Comparison of ENCODE assay signal across 8 cellular contexts in genomic region chr2:38535745-38536506, GRCh38.
DNase-seq lines count a peak whose midpoint lies in the region; ATAC-seq and TF ChIP-seq lines count a peak whose summit lies in the region.

No MANE protein-coding gene starts in this region.

- peak overlapping the region; percentile 55 for H3K4me3 Mint-ChIP-seq in activated naive CD8-positive, alpha-beta T cell treated with anti-CD3 and anti-CD28 coated beads for 36 hours
- peak overlapping the region; percentile 62 for H3K4me3 Mint-ChIP-seq in progenitor cell of endocrine pancreas (ENCODE audit: low read depth)

- DNase-seq in COR-L47 (lab: John Stamatoyannopoulos, UW) (peak; percentile 49), Karpas-422 (peak; percentile 85), SKM-1 (lab: John Stamatoyannopoulos, UW; ENCODE audit: unreplicated experiment) (peak; percentile 30), heart right ventricle (peak; percentile 79 to 87), progenitor cell of endocrine pancreas (ENCODE audit: low spot score, unreplicated experiment) (peak; percentile 81), upper lobe of left lung (peak; percentile 87 to 98)
- DNase-seq in activated naive CD8-positive, alpha-beta T cell treated with anti-CD3 and anti-CD28 coated beads for 36 hours = peak; percentile 85

- no peak overlapping the region for H2AFZ ChIP-seq in Karpas-422 (ENCODE audit: low read length)

- H3K27ac ChIP-seq in Karpas-422 (ENCODE audit: low read length) = peak overlapping the region; percentile 99
- peak overlapping the region in 2 of 10 donors; percentile 20 to 47 for H3K27ac ChIP-seq in heart right ventricle
- H3K27ac ChIP-seq in upper lobe of left lung = no peak overlapping the region

- H3K27me3 ChIP-seq in Karpas-422 (ENCODE audit: low read length) = no peaks in the 10 kb centered on the region
- H3K27me3 ChIP-seq in heart right ventricle = peaks cover 0 to 5% (median 0%) of the 10 kb centered on the region in 7 donors
- no peaks in the 10 kb centered on the region for H3K27me3 ChIP-seq in upper lobe of left lung

- H3K4me1 ChIP-seq in Karpas-422 (ENCODE audit: low read length) (peaks cover 48% of the 10 kb centered on the region), heart right ventricle (peaks cover 0 to 14% (median 6%) of the 10 kb centered on the region in 9 donors), upper lobe of left lung (peaks cover 5 to 12% (median 5%) of the 10 kb centered on the region in 4 donors)

- TF ChIP-seq CTCF in heart right ventricle (IDR thresholded peaks at IDR 0.05) (peak; percentile 86 to 98 (median 93)), progenitor cell of endocrine pancreas (IDR thresholded peaks at IDR 0.05; ENCODE audit: unreplicated experiment) (peak; percentile 98), upper lobe of left lung (IDR thresholded peaks at IDR 0.05) (peak; percentile 82 to 96 (median 93))

- peak overlapping the region; percentile 77 for H3K4me2 ChIP-seq in Karpas-422 (ENCODE audit: low read depth, low read length, poor library complexity, severe bottlenecking)

- 2 to 4% methylated on average over 53 of the region's 53 CpGs for WGBS in heart right ventricle, 2 donors
- WGBS in upper lobe of left lung, 2 donors = 5 to 7% methylated on average over 13 to 35 of the region's 53 CpGs

- ATAC-seq in GM21381 (IDR thresholded peaks at IDR 0.05; ENCODE audit: unreplicated experiment) = peak; percentile 48
- ATAC-seq in heart right ventricle = peak; percentile 94 to 97 (median 96)
- ATAC-seq in upper lobe of left lung (ENCODE audit: low FRiP score in 2 of 2) = peak; percentile 95

- no peak overlapping the region for H3K27ac Mint-ChIP-seq in activated naive CD8-positive, alpha-beta T cell treated with anti-CD3 and anti-CD28 coated beads for 36 hours
- H3K27ac Mint-ChIP-seq in progenitor cell of endocrine pancreas = no peak overlapping the region

- no peak for TF ChIP-seq EP300 in upper lobe of left lung (IDR thresholded peaks at IDR 0.05)

- H3K9me3 ChIP-seq in Karpas-422 (ENCODE audit: low read length) = no peaks in the 10 kb centered on the region
- H3K9me3 ChIP-seq in heart right ventricle = no peaks in the 10 kb centered on the region
- no peaks in the 10 kb centered on the region for H3K9me3 ChIP-seq in upper lobe of left lung

- H3K27me3 Mint-ChIP-seq in activated naive CD8-positive, alpha-beta T cell treated with anti-CD3 and anti-CD28 coated beads for 36 hours = peaks cover 27% of the 10 kb centered on the region
- H3K27me3 Mint-ChIP-seq in progenitor cell of endocrine pancreas = peaks cover 38% of the 10 kb centered on the region

- no peaks in the 10 kb centered on the region for H4K20me1 ChIP-seq in Karpas-422 (ENCODE audit: insufficient read depth, low read depth, low read length)

- H3K79me2 ChIP-seq in Karpas-422 (ENCODE audit: low read length) = no peaks in the 10 kb centered on the region

- no peaks in the 10 kb centered on the region for H3K36me3 Mint-ChIP-seq in activated naive CD8-positive, alpha-beta T cell treated with anti-CD3 and anti-CD28 coated beads for 36 hours
- no peaks in the 10 kb centered on the region for H3K36me3 Mint-ChIP-seq in progenitor cell of endocrine pancreas (ENCODE audit: insufficient read depth)

- intact Hi-C loops in heart right ventricle (cut with DNase I) = loop anchor here in 8 of 10 donors (1.0 to 10.0 kb wide), 7 partner anchors 186 to 219 kb away; no protein-coding TSS in a partner anchor

- no peaks in the 10 kb centered on the region for H3K9me3 Mint-ChIP-seq in activated naive CD8-positive, alpha-beta T cell treated with anti-CD3 and anti-CD28 coated beads for 36 hours
- no peaks in the 10 kb centered on the region for H3K9me3 Mint-ChIP-seq in progenitor cell of endocrine pancreas (ENCODE audit: low read depth)

- H3K4me3 ChIP-seq in Karpas-422 (ENCODE audit: low read length) = peak overlapping the region; percentile 49; the same call in 1 of the 2 replicates
- peak overlapping the region; percentile 32 to 63 (median 54) for H3K4me3 ChIP-seq in heart right ventricle
- peak overlapping the region; percentile 34 to 56 (median 47) for H3K4me3 ChIP-seq in upper lobe of left lung

- H3K36me3 ChIP-seq in Karpas-422 (ENCODE audit: insufficient read depth, low read length) (no peaks in the 10 kb centered on the region), heart right ventricle (no peaks in the 10 kb centered on the region), upper lobe of left lung (no peaks in the 10 kb centered on the region)

- peak overlapping the region; percentile 46 for H3K9ac ChIP-seq in Karpas-422 (ENCODE audit: low read length)

- H3K9me2 ChIP-seq in Karpas-422 (replicated peaks; ENCODE audit: insufficient read depth, low read length) = no peaks in the 10 kb centered on the region

- no peak for TF ChIP-seq POLR2A in upper lobe of left lung (IDR thresholded peaks at IDR 0.05)

- no peaks in the 10 kb centered on the region for H3K4me1 Mint-ChIP-seq in activated naive CD8-positive, alpha-beta T cell treated with anti-CD3 and anti-CD28 coated beads for 36 hours
- no peaks in the 10 kb centered on the region for H3K4me1 Mint-ChIP-seq in progenitor cell of endocrine pancreas (ENCODE audit: low read depth)

Comparison
In these comparisons a context has a peak if more than half of its experiments do, and no peak if none do; other contexts are left out.
1. DNase-seq: peak in every context shown above with its lines; median percentile 92 in upper lobe of left lung; 85 in Karpas-422; 85 in activated naive CD8-positive, alpha-beta T cell treated with anti-CD3 and anti-CD28 coated beads for 36 hours; 83 in heart right ventricle; 81 in progenitor cell of endocrine pancreas; 49 in COR-L47; 30 in SKM-1.